Comparison of ENCODE assay signal across 8 cellular contexts in the genomic region with DNA sequence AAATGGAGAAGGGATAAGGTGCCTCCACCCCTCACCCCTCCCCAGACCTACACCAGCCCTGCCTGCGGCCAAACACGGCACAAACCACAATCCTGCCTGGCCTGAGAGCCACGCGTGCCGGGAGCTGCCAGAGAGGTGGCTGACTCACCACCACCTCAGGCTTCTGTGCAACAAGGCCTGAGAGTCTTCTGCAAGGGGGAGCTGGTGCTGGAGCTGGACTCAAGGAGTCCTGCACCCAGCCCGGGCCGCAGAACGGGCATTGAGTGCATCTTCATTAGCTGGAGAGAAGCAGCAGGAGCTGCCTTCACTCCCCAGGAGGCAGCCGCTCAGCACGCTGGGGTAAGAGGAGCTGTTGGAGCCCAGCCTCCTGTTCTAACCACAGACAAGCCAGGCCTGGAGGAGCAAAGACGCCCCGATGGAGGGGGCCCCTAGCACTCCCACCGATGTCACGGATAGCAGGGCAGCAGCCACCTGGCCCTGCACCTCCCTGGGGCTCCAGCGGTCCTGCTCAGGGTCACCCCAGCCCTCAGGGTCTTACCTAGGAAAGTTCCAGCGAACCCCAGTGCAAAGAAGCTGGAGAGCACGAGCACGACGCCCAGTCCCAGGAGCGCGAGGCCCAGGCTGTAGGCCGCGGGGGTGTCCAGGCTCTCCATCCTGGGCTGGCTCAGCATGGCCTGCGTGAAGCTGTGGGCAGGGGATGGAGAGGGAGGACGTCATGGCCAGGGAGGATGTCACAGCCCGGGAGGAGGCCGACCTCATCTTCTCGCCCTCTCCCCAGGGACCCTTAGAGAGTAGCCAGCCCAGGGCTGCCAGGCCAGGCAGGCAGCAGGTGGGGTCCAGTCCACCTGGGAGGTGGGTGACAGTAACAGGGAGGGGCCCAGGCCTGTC. TPM values are rescaled to one million over a fixed set of nuclear protein-coding genes. Genes with fewer than 3 reads are reported as not detected.
DNase-seq lines count a peak whose midpoint lies in the region; ATAC-seq and TF ChIP-seq lines count a peak whose summit lies in the region.

No MANE protein-coding gene starts in this region.

- peaks cover 24% of the 10 kb centered on the region for H3K4me1 ChIP-seq in PC-9 (replicated peaks; ENCODE audit: insufficient read depth)
- peaks cover 6% of the 10 kb centered on the region for H3K4me1 ChIP-seq in psoas muscle

- POLR2A ChIA-PET in PC-9 (lab: Charles Lee; ENCODE audit: unreplicated experiment), result interaction anchor here (0.5 kb wide), 2 partner anchors 27 to 278 kb away, joined by 3 to 19 read pairs; no protein-coding TSS in a partner anchor

- H3K27ac ChIP-seq in PC-9 (no peak overlapping the region), psoas muscle (no peak overlapping the region)

- no peaks in the 10 kb centered on the region for H3K9me2 ChIP-seq in PC-9 (ENCODE audit: insufficient read depth)

- H3F3A ChIP-seq in PC-9 (ENCODE audit: insufficient read depth, low read depth), result no peaks in the 10 kb centered on the region; the same call in 1 of the 2 replicates

- peak; percentile 60 to 78 (median 62) for ATAC-seq in psoas muscle

- H4K20me1 ChIP-seq in PC-9 (ENCODE audit: insufficient read depth), result peaks cover 87% of the 10 kb centered on the region

- no peaks in the 10 kb centered on the region for H3K79me2 ChIP-seq in PC-9 (ENCODE audit: low read depth)

- no peaks in the 10 kb centered on the region for H3K9me3 ChIP-seq in PC-9 (ENCODE audit: insufficient read depth, low read depth)
- no peaks in the 10 kb centered on the region for H3K9me3 ChIP-seq in psoas muscle

- peak; percentile 83 for DNase-seq in GM04504 (ENCODE audit: low read depth)
- peak; percentile 89 to 95 for DNase-seq in PC-9
- peak; percentile 81 for DNase-seq in fibroblast of gingiva (ENCODE audit: low read depth)
- DNase-seq in psoas muscle, result peak; percentile 65 to 72
- DNase-seq in DMS 273 treated with DMSO at 0.1 percent for 48 hours (lab: John Stamatoyannopoulos, UW), result no peak
- DNase-seq in globus pallidus (ENCODE audit: low spot score), result no peak
- DNase-seq in mucosa of gallbladder (ENCODE audit: low spot score), result no peak
- DNase-seq in stimulated activated naive CD4-positive, alpha-beta T cell (lab: John Stamatoyannopoulos, UW), result no peak

- WGBS in psoas muscle, 3 donors, result 80 to 87% (median 85%) methylated on average over 28 of the region's 28 CpGs

- CTCF ChIA-PET in PC-9 (lab: Charles Lee), result interaction anchor here (0.6 to 3.1 kb wide), 4 partner anchors 13 to 324 kb away, joined by 3 to 13 read pairs (median 6); a partner anchor contains a TSS

- H3K36me3 ChIP-seq in PC-9 (ENCODE audit: low read depth) (no peaks in the 10 kb centered on the region), psoas muscle (ENCODE audit: insufficient read depth in 1 of 2, low read depth in 1 of 2) (no peaks in the 10 kb centered on the region)

- no peak overlapping the region for H3K4me2 ChIP-seq in PC-9

- TF ChIP-seq CTCF in PC-9 (conservative IDR thresholded peaks at IDR 0.05) (no peak), psoas muscle (IDR thresholded peaks at IDR 0.05) (no peak)

- intact Hi-C loops in PC-9 (cut with micrococcal nuclease; ENCODE audit: unreplicated experiment), result no loop called here
- intact Hi-C loops in psoas muscle (cut with DNase I), result no loop called here

- no TSS peak for BruUV-seq in PC-9 (replicated peaks; lab: Mats Ljungman, UMichigan)

- H2AFZ ChIP-seq in PC-9, result no peak overlapping the region

- H3K27me3 ChIP-seq in PC-9 (ENCODE audit: insufficient read depth, low read depth) (no peaks in the 10 kb centered on the region), psoas muscle (ENCODE audit: insufficient read depth in 3 of 3, low read length in 2 of 3) (no peaks in the 10 kb centered on the region)

- H3K4me3 ChIP-seq in PC-9, result no peak overlapping the region
- H3K4me3 ChIP-seq in psoas muscle, result no peak overlapping the region

RNA-seq across cellular contexts. Expression of a gene that starts 16.0 kb away (rescaled TPM):
- total RNA-seq in PC-9 (2021) (1.0 and 1.2 TPM in 2 replicates), psoas muscle (100 to 1,000 TPM in 1 of 4 donors, 10 to 100 TPM in 1, 1 to 10 TPM in 2; 4.4 to 436 (median 33.8) TPM), mucosa of gallbladder (4.6 TPM)
- 100 to 1,000 TPM in 1 of 3 donors, 10 to 100 TPM in 2; 10.7 to 121 (median 26.5) TPM for polyA plus RNA-seq in psoas muscle

RNA-seq across cellular contexts. Expression of a gene that starts 35.4 kb away (rescaled TPM):
- total RNA-seq in PC-9 (2021) (14.6 and 15.8 TPM in 2 replicates), psoas muscle (10 to 100 TPM; 12.4 to 29.6 (median 20.3) TPM), mucosa of gallbladder (13.9 TPM)
- polyA plus RNA-seq in psoas muscle, result 10 to 100 TPM; 16.6 to 19.0 (median 18.3) TPM

Comparison
In these comparisons a context has a peak if more than half of its experiments do, and no peak if none do; other contexts are left out.
1. DNase-seq: peak in GM04504 (single experiment), PC-9 (2 of 2), fibroblast of gingiva (single experiment) and psoas muscle (2 of 2); none in DMS 273 treated with DMSO at 0.1 percent for 48 hours (single experiment), globus pallidus (single experiment), mucosa of gallbladder (single experiment) and stimulated activated naive CD4-positive, alpha-beta T cell (0 of 6).